8 cellular contexts compared by ENCODE assay signal in the genomic region with DNA sequence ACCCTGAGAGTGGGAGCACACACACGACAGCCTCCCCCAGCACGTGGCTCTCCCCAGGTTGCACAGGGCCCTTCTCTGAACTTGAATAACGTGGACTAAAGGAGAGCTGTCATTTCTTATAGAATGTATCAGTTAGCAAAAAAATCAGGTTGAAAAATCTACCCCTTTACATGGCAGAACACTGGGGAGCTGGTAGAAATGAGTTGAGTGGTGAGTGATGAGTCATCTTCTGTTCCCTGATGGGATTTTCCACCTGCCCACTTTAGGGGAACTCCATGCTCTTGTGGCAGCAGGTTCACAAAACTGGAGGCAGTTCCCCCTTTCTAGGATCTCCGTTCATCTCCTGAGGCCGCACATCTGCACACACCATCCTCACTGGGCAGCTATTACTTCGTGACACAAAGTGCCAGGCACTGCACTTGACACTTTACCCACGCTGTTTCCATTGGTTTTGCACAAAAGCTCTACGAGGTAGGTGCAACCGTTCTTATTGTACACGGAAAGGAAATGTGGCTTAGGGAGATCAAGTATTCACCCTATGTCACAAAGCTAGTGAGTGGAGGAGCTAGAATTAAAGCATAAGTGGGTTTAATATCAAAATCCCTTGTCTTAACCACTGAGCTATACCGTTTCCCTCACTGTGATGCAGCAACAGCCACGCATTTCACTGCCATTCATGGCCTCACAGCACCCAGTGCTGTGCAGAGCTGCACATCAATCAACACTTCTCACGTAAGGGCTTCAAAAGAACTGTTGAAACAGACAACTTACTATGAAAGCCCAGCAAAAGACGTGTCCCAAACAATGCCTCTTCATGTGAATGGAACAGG.
DNase-seq lines count a peak whose midpoint lies in the region; ATAC-seq and TF ChIP-seq lines count a peak whose summit lies in the region.

No MANE protein-coding gene starts in this region.

- peaks cover 47% of the 10 kb centered on the region for H3K4me1 Mint-ChIP-seq in activated CD4-positive, alpha-beta memory T cell treated with anti-CD3 and anti-CD28 coated beads, Interleukin-2, amount 10 ng/mL, durations not matched to agents 7 days and 5 days

- H3K36me3 Mint-ChIP-seq in activated CD4-positive, alpha-beta memory T cell treated with anti-CD3 and anti-CD28 coated beads, Interleukin-2, amount 10 ng/mL, durations not matched to agents 7 days and 5 days (ENCODE audit: low read depth) = peaks cover 45% of the 10 kb centered on the region

- CTCF ChIA-PET in HEK293 (lab: Yijun Ruan, JAX) = interaction anchor here (1.0 to 4.5 kb wide), 5 partner anchors 7 to 206 kb away, joined by 3 to 24 read pairs (median 14); no protein-coding TSS in a partner anchor
- CTCF ChIA-PET in activated CD4-positive, alpha-beta memory T cell treated with anti-CD3 and anti-CD28 coated beads, Interleukin-2, amount 10 ng/mL, durations not matched to agents 7 days and 5 days (lab: Charles Lee) = interaction anchor here (0.7 to 3.7 kb wide), 9 partner anchors 11 to 208 kb away, joined by 3 to 16 read pairs (median 4); a partner anchor contains a TSS

- no peaks in the 10 kb centered on the region for H3K9me3 Mint-ChIP-seq in activated CD4-positive, alpha-beta memory T cell treated with anti-CD3 and anti-CD28 coated beads, Interleukin-2, amount 10 ng/mL, durations not matched to agents 7 days and 5 days

- no peak overlapping the region for H3K4me3 Mint-ChIP-seq in activated CD4-positive, alpha-beta memory T cell treated with anti-CD3 and anti-CD28 coated beads, Interleukin-2, amount 10 ng/mL, durations not matched to agents 7 days and 5 days

- no peak for TF ChIP-seq CTCF in HEK293 (tag by site-specific recombination; IDR thresholded peaks at IDR 0.05)

- H3K4me1 ChIP-seq in HEK293 (ENCODE audit: control insufficient read depth, insufficient read depth, low read length) = no peaks in the 10 kb centered on the region; the same call in 1 of the 2 replicates

- peaks cover 4 to 65% of the 10 kb centered on the region in 2 experiments; a peak in 2 of 3 replicates for H3K36me3 ChIP-seq in HEK293 (ENCODE audit: control insufficient read depth in 2 of 2, insufficient read depth in 1 of 2, low read length in 2 of 2)

- in situ Hi-C loops in KBM-7 (cut with MboI; ENCODE audit: low pct_unique_long_range_greater_than_20kb, low sequenced_read_pairs) = no loop called here

- H3K9me3 ChIP-seq in HEK293 (ENCODE audit: control insufficient read depth, insufficient read depth, low read depth, low read length) = no peaks in the 10 kb centered on the region

- no peak for ATAC-seq in GM18909 (IDR thresholded peaks at IDR 0.05; ENCODE audit: poor library complexity, unreplicated experiment)
- ATAC-seq in HG03045 (IDR thresholded peaks at IDR 0.05; ENCODE audit: unreplicated experiment) = no peak

- H3K27ac ChIP-seq in HEK293 (ENCODE audit: extremely low read depth, low read depth, low read length) = no peak overlapping the region

- POLR2A ChIA-PET in HEK293 (lab: Yijun Ruan, JAX) = interaction anchor here (0.5 kb wide), 1 partner anchor 64 kb away, joined by 5 read pairs; no protein-coding TSS in a partner anchor
- POLR2A ChIA-PET in activated CD4-positive, alpha-beta memory T cell treated with anti-CD3 and anti-CD28 coated beads, Interleukin-2, amount 10 ng/mL, durations not matched to agents 7 days and 5 days (lab: Charles Lee) = interaction anchor here (1.0 kb wide), 1 partner anchor 9 kb away, joined by 3 read pairs; no protein-coding TSS in a partner anchor

- H3K4me3 ChIP-seq in HEK293 (ENCODE audit: low read depth, low read length) = no peak overlapping the region

- peak; percentile 44 for DNase-seq in activated CD4-positive, alpha-beta memory T cell treated with anti-CD3 and anti-CD28 coated beads, Interleukin-2, amount 10 ng/mL, durations not matched to agents 7 days and 5 days
- peak; percentile 50 for DNase-seq in glomerular visceral epithelial cell (ENCODE audit: extremely low spot score)
- peak; percentile 35 to 55 for DNase-seq in stimulated activated CD8-positive, alpha-beta memory T cell treated with anti-CD3 and anti-CD28 coated beads, Interleukin-15, amount 100 ng/mL, for 4 hours (ENCODE audit: low read depth in 2 of 2)
- no peak for DNase-seq in KBM-7
- no peak for DNase-seq in SIG-M5 (lab: John Stamatoyannopoulos, UW)

- peaks cover 29% of the 10 kb centered on the region for H3K27me3 Mint-ChIP-seq in activated CD4-positive, alpha-beta memory T cell treated with anti-CD3 and anti-CD28 coated beads, Interleukin-2, amount 10 ng/mL, durations not matched to agents 7 days and 5 days

- H3K27ac Mint-ChIP-seq in activated CD4-positive, alpha-beta memory T cell treated with anti-CD3 and anti-CD28 coated beads, Interleukin-2, amount 10 ng/mL, durations not matched to agents 7 days and 5 days = peak overlapping the region; percentile 16

TF ChIP-seq in HEK293, 187 proteins besides CTCF, POLR2A, EP300 and RAD21 (continues in another document):
- TF ChIP-seq, protein P1, sequence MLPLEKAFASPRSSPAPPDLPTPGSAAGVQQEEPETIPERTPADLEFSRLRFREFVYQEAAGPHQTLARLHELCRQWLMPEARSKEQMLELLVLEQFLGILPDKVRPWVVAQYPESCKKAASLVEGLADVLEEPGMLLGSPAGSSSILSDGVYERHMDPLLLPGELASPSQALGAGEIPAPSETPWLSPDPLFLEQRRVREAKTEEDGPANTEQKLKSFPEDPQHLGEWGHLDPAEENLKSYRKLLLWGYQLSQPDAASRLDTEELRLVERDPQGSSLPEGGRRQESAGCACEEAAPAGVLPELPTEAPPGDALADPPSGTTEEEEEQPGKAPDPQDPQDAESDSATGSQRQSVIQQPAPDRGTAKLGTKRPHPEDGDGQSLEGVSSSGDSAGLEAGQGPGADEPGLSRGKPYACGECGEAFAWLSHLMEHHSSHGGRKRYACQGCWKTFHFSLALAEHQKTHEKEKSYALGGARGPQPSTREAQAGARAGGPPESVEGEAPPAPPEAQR (tag by site-specific recombination; IDR thresholded peaks at IDR 0.05) = no peak
- TF ChIP-seq KLF16 (tag by site-specific recombination; IDR thresholded peaks at IDR 0.05) (no peak), ZNF426 (tag by site-specific recombination; IDR thresholded peaks at IDR 0.05) (no peak), ZNF624 (tag by site-specific recombination; IDR thresholded peaks at IDR 0.05) (no peak), IKZF3 (tag by site-specific recombination; IDR thresholded peaks at IDR 0.05) (no peak), ZNF600 (tag by site-specific recombination; IDR thresholded peaks at IDR 0.05) (peak; percentile 89), ZNF658 (tag by site-specific recombination; IDR thresholded peaks at IDR 0.05) (no peak), ZNF623 (tag by site-specific recombination; IDR thresholded peaks at IDR 0.05) (no peak), SP7 (tag by site-specific recombination; IDR thresholded peaks at IDR 0.05) (0 out of 2 replicates have a peak, but pooled peaks have one; percentile 19), ZNF214 (tag by site-specific recombination; IDR thresholded peaks at IDR 0.05; ENCODE audit: borderline replicate concordance) (no peak), ZNF274 (IDR thresholded peaks at IDR 0.05; ENCODE audit: low read length) (no peak), ZNF274 (tag by site-specific recombination; IDR thresholded peaks at IDR 0.05; ENCODE audit: borderline replicate concordance) (no peak), ZNF404 (tag by site-specific recombination; IDR thresholded peaks at IDR 0.05) (no peak)
- TF ChIP-seq, protein P2, sequence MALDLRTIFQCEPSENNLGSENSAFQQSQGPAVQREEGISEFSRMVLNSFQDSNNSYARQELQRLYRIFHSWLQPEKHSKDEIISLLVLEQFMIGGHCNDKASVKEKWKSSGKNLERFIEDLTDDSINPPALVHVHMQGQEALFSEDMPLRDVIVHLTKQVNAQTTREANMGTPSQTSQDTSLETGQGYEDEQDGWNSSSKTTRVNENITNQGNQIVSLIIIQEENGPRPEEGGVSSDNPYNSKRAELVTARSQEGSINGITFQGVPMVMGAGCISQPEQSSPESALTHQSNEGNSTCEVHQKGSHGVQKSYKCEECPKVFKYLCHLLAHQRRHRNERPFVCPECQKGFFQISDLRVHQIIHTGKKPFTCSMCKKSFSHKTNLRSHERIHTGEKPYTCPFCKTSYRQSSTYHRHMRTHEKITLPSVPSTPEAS (tag by site-specific recombination; IDR thresholded peaks at IDR 0.05) = no peak
- TF ChIP-seq, protein P3, sequence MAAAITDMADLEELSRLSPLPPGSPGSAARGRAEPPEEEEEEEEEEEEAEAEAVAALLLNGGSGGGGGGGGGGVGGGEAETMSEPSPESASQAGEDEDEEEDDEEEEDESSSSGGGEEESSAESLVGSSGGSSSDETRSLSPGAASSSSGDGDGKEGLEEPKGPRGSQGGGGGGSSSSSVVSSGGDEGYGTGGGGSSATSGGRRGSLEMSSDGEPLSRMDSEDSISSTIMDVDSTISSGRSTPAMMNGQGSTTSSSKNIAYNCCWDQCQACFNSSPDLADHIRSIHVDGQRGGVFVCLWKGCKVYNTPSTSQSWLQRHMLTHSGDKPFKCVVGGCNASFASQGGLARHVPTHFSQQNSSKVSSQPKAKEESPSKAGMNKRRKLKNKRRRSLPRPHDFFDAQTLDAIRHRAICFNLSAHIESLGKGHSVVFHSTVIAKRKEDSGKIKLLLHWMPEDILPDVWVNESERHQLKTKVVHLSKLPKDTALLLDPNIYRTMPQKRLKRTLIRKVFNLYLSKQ (tag by site-specific recombination; IDR thresholded peaks at IDR 0.05; ENCODE audit: borderline replicate concordance) = no peak
- TF ChIP-seq, protein P4, sequence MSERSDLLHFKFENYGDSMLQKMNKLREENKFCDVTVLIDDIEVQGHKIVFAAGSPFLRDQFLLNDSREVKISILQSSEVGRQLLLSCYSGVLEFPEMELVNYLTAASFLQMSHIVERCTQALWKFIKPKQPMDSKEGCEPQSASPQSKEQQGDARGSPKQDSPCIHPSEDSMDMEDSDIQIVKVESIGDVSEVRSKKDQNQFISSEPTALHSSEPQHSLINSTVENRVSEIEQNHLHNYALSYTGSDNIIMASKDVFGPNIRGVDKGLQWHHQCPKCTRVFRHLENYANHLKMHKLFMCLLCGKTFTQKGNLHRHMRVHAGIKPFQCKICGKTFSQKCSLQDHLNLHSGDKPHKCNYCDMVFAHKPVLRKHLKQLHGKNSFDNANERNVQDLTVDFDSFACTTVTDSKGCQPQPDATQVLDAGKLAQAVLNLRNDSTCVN (tag by site-specific recombination; optimal IDR thresholded peaks at IDR 0.05) = no peak

Comparison
In these comparisons a context has a peak if more than half of its experiments do, and no peak if none do; other contexts are left out.
1. DNase-seq: peak in activated CD4-positive, alpha-beta memory T cell treated with anti-CD3 and anti-CD28 coated beads, Interleukin-2, amount 10 ng/mL, durations not matched to agents 7 days and 5 days (single experiment), glomerular visceral epithelial cell (single experiment) and stimulated activated CD8-positive, alpha-beta memory T cell treated with anti-CD3 and anti-CD28 coated beads, Interleukin-15, amount 100 ng/mL, for 4 hours (2 of 2); none in KBM-7 (single experiment) and SIG-M5 (single experiment).